12 cellular contexts compared by ENCODE assay signal in genomic region chr10:24255907-24256306, GRCh38. TPM values are rescaled to one million over a fixed set of nuclear protein-coding genes. Genes with fewer than 3 reads are reported as not detected.
DNase-seq lines count a peak whose midpoint lies in the region; ATAC-seq and TF ChIP-seq lines count a peak whose summit lies in the region.
"Had no signal": no experiment of that assay in that cellular context is flagged by ENCODE, and none has a peak within 500 bp of the region (broad histone marks: within the 10 kb centered on the region; RNA-seq: fewer than 3 reads in every experiment).

No MANE protein-coding gene starts in this region.

- H3K27me3 Mint-ChIP-seq in brain: no peaks in the 10 kb centered on the region
- no peaks in the 10 kb centered on the region for H3K27me3 Mint-ChIP-seq in type B pancreatic cell
- H3K27me3 Mint-ChIP-seq in activated CD4-positive, alpha-beta T cell treated with anti-CD3 and anti-CD28 coated beads for 36 hours: no peaks in the 10 kb centered on the region

- H3K4me1 Mint-ChIP-seq in brain: peaks cover 37% of the 10 kb centered on the region
- peaks cover 70% of the 10 kb centered on the region for H3K4me1 Mint-ChIP-seq in type B pancreatic cell (ENCODE audit: unreplicated experiment)
- H3K4me1 Mint-ChIP-seq in activated CD4-positive, alpha-beta T cell treated with anti-CD3 and anti-CD28 coated beads for 36 hours: no peaks in the 10 kb centered on the region

- H3K36me3 Mint-ChIP-seq in brain (no peaks in the 10 kb centered on the region), type B pancreatic cell (peaks cover 23% of the 10 kb centered on the region)
- no peaks in the 10 kb centered on the region for H3K36me3 Mint-ChIP-seq in activated CD4-positive, alpha-beta T cell treated with anti-CD3 and anti-CD28 coated beads for 36 hours (ENCODE audit: low read depth)
- H3K36me3 Mint-ChIP-seq: activated naive CD4-positive, alpha-beta T cell treated with anti-CD3 and anti-CD28 coated beads, Interleukin-2, amount 50 U/mL, for 72 hours had no signal

- TF ChIP-seq CTCF in brain (conservative IDR thresholded peaks at IDR 0.05) (no peak), type B pancreatic cell (conservative IDR thresholded peaks at IDR 0.05) (no peak)

- H3K4me3 Mint-ChIP-seq in brain (peak overlapping the region; percentile 41 to 71 (median 55)), type B pancreatic cell (peak overlapping the region; percentile 92)
- no peak overlapping the region for H3K4me3 Mint-ChIP-seq in activated CD4-positive, alpha-beta T cell treated with anti-CD3 and anti-CD28 coated beads for 36 hours

- H3K9me3 Mint-ChIP-seq in brain (no peaks in the 10 kb centered on the region), type B pancreatic cell (no peaks in the 10 kb centered on the region)
- no peaks in the 10 kb centered on the region for H3K9me3 Mint-ChIP-seq in activated CD4-positive, alpha-beta T cell treated with anti-CD3 and anti-CD28 coated beads for 36 hours (ENCODE audit: low read depth)
- H3K9me3 Mint-ChIP-seq: activated naive CD4-positive, alpha-beta T cell treated with anti-CD3 and anti-CD28 coated beads, Interleukin-2, amount 50 U/mL, for 72 hours had no signal

- CTCF ChIA-PET in activated CD4-positive, alpha-beta T cell treated with anti-CD3 and anti-CD28 coated beads for 36 hours (lab: Charles Lee): no interaction called here

- POLR2A ChIA-PET in activated CD4-positive, alpha-beta T cell treated with anti-CD3 and anti-CD28 coated beads for 36 hours (lab: Charles Lee): no interaction called here

- DNase-seq in DMS 273 (lab: John Stamatoyannopoulos, UW; ENCODE audit: unreplicated experiment) (peak; percentile 55), DMS 273 treated with DMSO at 0.1 percent for 48 hours (lab: John Stamatoyannopoulos, UW) (no peak), iris pigment epithelial cell (ENCODE audit: low read depth) (peak; percentile 69), type B pancreatic cell (ENCODE audit: extremely low spot score, unreplicated experiment) (no peak), cerebellum (ENCODE audit: low spot score) (no peak)
- DNase-seq in activated CD4-positive, alpha-beta T cell treated with anti-CD3 and anti-CD28 coated beads for 36 hours: no peak
- DNase-seq in activated CD4-positive, CD25-positive, alpha-beta regulatory T cell treated with anti-CD3 and anti-CD28 coated beads, Interleukin-2, amount 50 U/mL, for 72 hours: no peak
- DNase-seq: activated CD4-positive, alpha-beta T cell treated with anti-CD3 and anti-CD28 coated beads, Interleukin-2, amount 50 U/mL, for 1 hour; HCEC 1CT had no signal

- peak overlapping the region in 4 of 5 experiments; percentile 78 to 90 (median 85) for H3K27ac Mint-ChIP-seq in brain
- peak overlapping the region; percentile 95 for H3K27ac Mint-ChIP-seq in type B pancreatic cell
- no peak overlapping the region for H3K27ac Mint-ChIP-seq in activated CD4-positive, alpha-beta T cell treated with anti-CD3 and anti-CD28 coated beads for 36 hours
- H3K27ac Mint-ChIP-seq: activated naive CD4-positive, alpha-beta T cell treated with anti-CD3 and anti-CD28 coated beads, Interleukin-2, amount 50 U/mL, for 72 hours had no signal

- intact Hi-C loops in activated CD4-positive, alpha-beta T cell treated with anti-CD3 and anti-CD28 coated beads for 36 hours (cut with DNase I, micrococcal nuclease): no loop called here

- ATAC-seq in activated CD4-positive, alpha-beta T cell treated with anti-CD3 and anti-CD28 coated beads for 36 hours: no peak
- ATAC-seq: activated naive CD4-positive, alpha-beta T cell treated with anti-CD3 and anti-CD28 coated beads, Interleukin-2, amount 50 U/mL, for 72 hours; left lobe of liver had no signal

RNA-seq across cellular contexts. Expression of gene KIAA1217, which starts 47.0 kb away (rescaled TPM):
- 1.7 TPM for polyA plus RNA-seq in brain (ENCODE audit: insufficient read depth, low read depth, low replicate concordance)
- total RNA-seq in type B pancreatic cell (ENCODE audit: low replicate concordance) (73.2 and 99.0 TPM in 2 replicates), cerebellum (5.6 TPM)
- total RNA-seq in activated CD4-positive, alpha-beta T cell treated with anti-CD3 and anti-CD28 coated beads for 36 hours: under 1 TPM; 0.53 to 0.60 TPM

Comparison
In these comparisons a context has a peak if more than half of its experiments do, and no peak if none do; other contexts are left out.
1. DNase-seq: peak in DMS 273 (single experiment) and iris pigment epithelial cell (single experiment); none in DMS 273 treated with DMSO at 0.1 percent for 48 hours (single experiment), type B pancreatic cell (single experiment), cerebellum (single experiment), activated CD4-positive, alpha-beta T cell treated with anti-CD3 and anti-CD28 coated beads for 36 hours (single experiment) and activated CD4-positive, CD25-positive, alpha-beta regulatory T cell treated with anti-CD3 and anti-CD28 coated beads, Interleukin-2, amount 50 U/mL, for 72 hours (single experiment).
2. RNA of gene KIAA1217, which starts 47.0 kb away (total RNA-seq): 73.2 to 99.0 TPM in type B pancreatic cell; 5.6 TPM in cerebellum (single experiment) and 0.53 to 0.60 TPM in activated CD4-positive, alpha-beta T cell treated with anti-CD3 and anti-CD28 coated beads for 36 hours; every median in the first group is over 10 times any median in the second.